ENCODE assay signal across 10 cellular contexts in the genomic region with DNA sequence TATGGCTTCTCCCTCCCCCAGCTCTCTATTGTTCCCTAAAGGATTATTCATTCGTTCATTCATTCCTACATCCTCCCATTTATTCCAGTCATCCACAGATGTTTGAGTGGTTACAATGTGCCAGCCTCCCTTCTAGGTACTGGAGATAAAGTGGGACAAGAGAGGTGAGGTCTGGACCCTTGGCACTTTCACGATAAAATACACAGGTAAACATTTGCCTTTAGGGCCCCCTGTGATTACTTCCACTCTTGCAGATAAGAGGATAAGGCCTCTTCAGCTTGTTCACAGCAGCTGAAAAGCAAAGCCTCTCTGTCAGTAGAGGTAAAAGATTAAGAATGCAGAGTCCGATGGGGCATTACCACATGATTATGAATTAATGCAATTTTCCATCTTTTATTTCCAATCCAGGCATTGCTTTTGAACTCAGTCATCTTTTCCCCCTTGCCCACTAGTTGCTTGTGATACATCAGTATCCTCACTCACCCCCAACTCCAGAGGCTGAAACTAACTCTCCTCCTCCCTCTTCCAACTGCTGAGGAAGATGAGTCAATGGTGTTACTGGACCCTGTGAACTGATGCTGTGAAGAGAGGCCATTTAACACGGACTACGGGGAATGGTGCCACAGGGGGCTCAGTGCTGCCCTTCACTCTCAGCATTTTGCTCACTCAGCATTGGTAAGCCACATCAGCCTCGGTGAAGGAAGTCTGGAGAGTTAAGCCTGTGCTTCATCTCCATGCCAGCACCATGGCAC. TPM values are rescaled to one million over a fixed set of nuclear protein-coding genes. Genes with fewer than 3 reads are reported as not detected.
A peak's percentile ranks its signal among the peaks of the same experiment; 100 is the strongest.
DNase-seq lines count a peak whose midpoint lies in the region; ATAC-seq and TF ChIP-seq lines count a peak whose summit lies in the region.
"Had no signal": no experiment of that assay in that cellular context is flagged by ENCODE, and none has a peak within 500 bp of the region (broad histone marks: within the 10 kb centered on the region; RNA-seq: fewer than 3 reads in every experiment).

No MANE protein-coding gene starts in this region.

- no peaks in the 10 kb centered on the region for H3K27me3 Mint-ChIP-seq in activated naive CD4-positive, alpha-beta T cell treated with anti-CD3 and anti-CD28 coated beads, Interleukin-2, amount 50 U/mL, for 24 hours
- H3K27me3 Mint-ChIP-seq in stimulated activated naive CD8-positive, alpha-beta T cell treated with anti-CD3 and anti-CD28 coated beads, Interleukin-15, amount 100 ng/mL, for 72 hours: no peaks in the 10 kb centered on the region

- peak overlapping the region; percentile 86 for H3K4me3 Mint-ChIP-seq in activated naive CD4-positive, alpha-beta T cell treated with anti-CD3 and anti-CD28 coated beads, Interleukin-2, amount 50 U/mL, for 24 hours
- peak overlapping the region; percentile 94 to 97 for H3K4me3 Mint-ChIP-seq in stimulated activated naive CD8-positive, alpha-beta T cell treated with anti-CD3 and anti-CD28 coated beads, Interleukin-15, amount 100 ng/mL, for 72 hours

- peaks cover 47% of the 10 kb centered on the region for H3K4me1 Mint-ChIP-seq in activated naive CD4-positive, alpha-beta T cell treated with anti-CD3 and anti-CD28 coated beads, Interleukin-2, amount 50 U/mL, for 24 hours
- peaks cover 49% of the 10 kb centered on the region for H3K4me1 Mint-ChIP-seq in stimulated activated naive CD8-positive, alpha-beta T cell treated with anti-CD3 and anti-CD28 coated beads, Interleukin-15, amount 100 ng/mL, for 72 hours

- TF ChIP-seq CTCF in fibroblast of lung (conservative IDR thresholded peaks at IDR 0.05 in 1 of 2, IDR thresholded peaks at IDR 0.05 in 1 of 2; ENCODE audit: low read depth in 1 of 2, low read length in 2 of 2): no peak

- H4K20me1 ChIP-seq in fibroblast of lung (ENCODE audit: control insufficient read depth, extremely low read depth, insufficient read depth, low read length): no peaks in the 10 kb centered on the region

- H3K9me3 ChIP-seq in fibroblast of lung (ENCODE audit: control insufficient read depth, insufficient read depth, low read depth, low read length): no peaks in the 10 kb centered on the region

- H3K27ac ChIP-seq in fibroblast of lung (ENCODE audit: insufficient read depth, low read length): peak overlapping the region; percentile 59

- no peaks in the 10 kb centered on the region for H3K79me2 ChIP-seq in fibroblast of lung (ENCODE audit: control insufficient read depth, insufficient read depth, low read length)

- H3K9ac ChIP-seq in fibroblast of lung (ENCODE audit: insufficient read depth, low read length): no peak overlapping the region

- H3K9me3 Mint-ChIP-seq in activated naive CD4-positive, alpha-beta T cell treated with anti-CD3 and anti-CD28 coated beads, Interleukin-2, amount 50 U/mL, for 24 hours: peaks cover 6% of the 10 kb centered on the region
- peaks cover 15 to 26% of the 10 kb centered on the region in 2 donors for H3K9me3 Mint-ChIP-seq in stimulated activated naive CD8-positive, alpha-beta T cell treated with anti-CD3 and anti-CD28 coated beads, Interleukin-15, amount 100 ng/mL, for 72 hours

- H3K27ac Mint-ChIP-seq in activated naive CD4-positive, alpha-beta T cell treated with anti-CD3 and anti-CD28 coated beads, Interleukin-2, amount 50 U/mL, for 24 hours: no peak overlapping the region
- peak overlapping the region in 1 of 2 donors; percentile 88 for H3K27ac Mint-ChIP-seq in stimulated activated naive CD8-positive, alpha-beta T cell treated with anti-CD3 and anti-CD28 coated beads, Interleukin-15, amount 100 ng/mL, for 72 hours

- no peak for ATAC-seq in stimulated activated naive CD8-positive, alpha-beta T cell treated with anti-CD3 and anti-CD28 coated beads, Interleukin-15, amount 100 ng/mL, for 72 hours

- peak overlapping the region; percentile 91 for H3K4me2 ChIP-seq in fibroblast of lung (ENCODE audit: extremely low read depth, insufficient read depth, low read length)

- H3K4me1 ChIP-seq in fibroblast of lung (ENCODE audit: control insufficient read depth, extremely low read depth, insufficient read depth, low read length): peaks cover 16% of the 10 kb centered on the region

- no peak for DNase-seq in activated naive CD4-positive, alpha-beta T cell treated with Interleukin-2 at 50 U/mL for 16 hours
- DNase-seq in NCI-H345 treated with DMSO at 0.1 percent for 48 hours (lab: John Stamatoyannopoulos, UW; ENCODE audit: unreplicated experiment): peak; percentile 76
- peak in 1 of 2 donors; percentile 66 for DNase-seq in fibroblast of lung (ENCODE audit: low read depth in 2 of 2)
- DNase-seq in stimulated activated naive CD8-positive, alpha-beta T cell treated with anti-CD3 and anti-CD28 coated beads, Interleukin-15, amount 100 ng/mL, for 72 hours: no peak
- DNase-seq in COLO668 (lab: John Stamatoyannopoulos, UW; ENCODE audit: unreplicated experiment): no peak
- DNase-seq in T1000 (lab: John Stamatoyannopoulos, UW): no peak
- DNase-seq in NCI-H1105 (lab: John Stamatoyannopoulos, UW): no peak
- DNase-seq: kidney had no signal

- H3K4me3 ChIP-seq in fibroblast of lung (replicated peaks in 1 of 4; ENCODE audit: control extremely low read depth in 1 of 4, insufficient read depth in 1 of 4, low read depth in 3 of 4, low read length in 4 of 4): peak overlapping the region in 1 of 4 experiments; percentile 75

- H3K36me3 ChIP-seq in fibroblast of lung (ENCODE audit: control insufficient read depth, insufficient read depth, low read length): no peaks in the 10 kb centered on the region

- H3K36me3 Mint-ChIP-seq in activated naive CD4-positive, alpha-beta T cell treated with anti-CD3 and anti-CD28 coated beads, Interleukin-2, amount 50 U/mL, for 24 hours: peaks cover 7% of the 10 kb centered on the region

- no peak overlapping the region for H2AFZ ChIP-seq in fibroblast of lung (ENCODE audit: low read length)

- H3K27me3 ChIP-seq in fibroblast of lung (ENCODE audit: control insufficient read depth, insufficient read depth, low read length): no peaks in the 10 kb centered on the region

RNA-seq across cellular contexts. Expression of a gene that starts 1.1 kb away (rescaled TPM):
- 148 and 297 TPM in 2 replicates for total RNA-seq in fibroblast of lung
- polyA plus RNA-seq in fibroblast of lung: 35.6 and 58.1 TPM in 2 replicates
- 32.5 and 61.7 TPM in 2 replicates for polyA plus RNA-seq in fibroblast of lung (2012)
- polyA minus RNA-seq in fibroblast of lung (ENCODE audit: low replicate concordance): 18.6 and 19.3 TPM in 2 replicates
- total RNA-seq: OCI-LY7 had no signal
